In genomic region chr7:231030-231857, GRCh38 we compare ENCODE assay signal across 11 cellular contexts. TPM values are rescaled to one million over a fixed set of nuclear protein-coding genes. Genes with fewer than 3 reads are reported as not detected.
DNase-seq lines count a peak whose midpoint lies in the region; ATAC-seq and TF ChIP-seq lines count a peak whose summit lies in the region.
"Had no signal": no experiment of that assay in that cellular context is flagged by ENCODE, and none has a peak within 500 bp of the region (broad histone marks: within the 10 kb centered on the region; RNA-seq: fewer than 3 reads in every experiment).

No MANE protein-coding gene starts in this region.

- DNase-seq in HCT116 (ENCODE audit: low read depth, low spot score) (no peak), adipocyte (ENCODE audit: low read depth) (no peak), hepatocyte (ENCODE audit: low spot score) (no peak), SW 1271 (lab: John Stamatoyannopoulos, UW) (no peak)
- DNase-seq in activated T-cell treated with anti-CD3 and anti-CD28 coated beads, Interleukin-2, amount 50 U/mL, for 1 hour, result no peak
- DNase-seq: activated effector memory CD4-positive, alpha-beta T cell treated with Interleukin-2 at 50 U/mL for 16 hours; left cardiac atrium; NCI-H1417 treated with DMSO at 0.1 percent for 48 hours had no signal

- H3K79me2 ChIP-seq in HCT116 (ENCODE audit: insufficient read depth, low read length), result no peaks in the 10 kb centered on the region
- peaks cover 24% of the 10 kb centered on the region for H3K79me2 ChIP-seq in hepatocyte

- H2AFZ ChIP-seq in HCT116 (ENCODE audit: low read depth, low read length, poor library complexity, severe bottlenecking) (no peak overlapping the region), hepatocyte (no peak overlapping the region)

- H3K9me2 ChIP-seq in HCT116 (ENCODE audit: insufficient read depth) (no peaks in the 10 kb centered on the region), hepatocyte (replicated peaks; ENCODE audit: insufficient read depth) (no peaks in the 10 kb centered on the region)

- no peak for TF ChIP-seq POLR2A in HCT116 (IDR thresholded peaks at IDR 0.05; ENCODE audit: borderline replicate concordance, extremely low read depth, insufficient read depth, insufficient read length)

- no peak overlapping the region for H3K27ac ChIP-seq in HCT116 (ENCODE audit: low read depth, low read length)
- H3K27ac ChIP-seq in hepatocyte, result no peak overlapping the region
- H3K27ac ChIP-seq in skin epidermis, result peak overlapping the region in 13 of 21 experiments; percentile 1 to 92 (median 72)
- H3K27ac ChIP-seq: HL-60 had no signal

- CTCF ChIA-PET in HCT116 (lab: Charles Lee), result no interaction called here

- RAD21 ChIA-PET in HCT116 (lab: Charles Lee; ENCODE audit: low non-redundant PET in 1 of 2, low total read pairs in 2 of 2, uncharacterized antibody in 2 of 2, unreplicated experiment in 2 of 2), result no interaction called here

- POLR2A ChIA-PET in HCT116 (lab: Charles Lee), result no interaction called here

- peak; percentile 54 for ATAC-seq in HCT116
- ATAC-seq in HG03025 (IDR thresholded peaks at IDR 0.05; ENCODE audit: low FRiP score, unreplicated experiment), result no peak
- ATAC-seq: left cardiac atrium had no signal

- no TSS peak for BruUV-seq in HCT116 (replicated peaks; lab: Mats Ljungman, UMichigan)

- H3K4me3 ChIP-seq in HCT116 (replicated peaks in 1 of 2; ENCODE audit: low read depth in 1 of 2, low read length in 2 of 2), result no peak overlapping the region
- no peak overlapping the region for H3K4me3 ChIP-seq in adipocyte (ENCODE audit: low read length)
- H3K4me3 ChIP-seq in hepatocyte, result no peak overlapping the region
- H3K4me3 ChIP-seq in skin epidermis, result no peak overlapping the region

- H3K36me3 ChIP-seq in HCT116 (ENCODE audit: control insufficient read depth in 1 of 2, insufficient read depth in 2 of 2, low read length in 2 of 2) (no peaks in the 10 kb centered on the region), adipocyte (ENCODE audit: control insufficient read depth, insufficient read depth, low read length, severe bottlenecking) (no peaks in the 10 kb centered on the region), hepatocyte (replicated peaks; ENCODE audit: insufficient read depth, low read depth) (no peaks in the 10 kb centered on the region)

- TF ChIP-seq CTCF in HCT116 (IDR thresholded peaks at IDR 0.05 in 2 of 3, conservative IDR thresholded peaks at IDR 0.05 in 1 of 3; ENCODE audit: borderline replicate concordance in 1 of 3, insufficient read depth in 1 of 3, low read depth in 2 of 3, low read length in 2 of 3) (peak in 2 of 3 experiments; percentile 16 to 20; a peak in 2 of 6 replicates), hepatocyte (IDR thresholded peaks at IDR 0.05; ENCODE audit: poor library complexity) (peak; percentile 25)

- WGBS in hepatocyte (ENCODE audit: low lambda C conversion rate, missing lambda C conversion rate), result 92% methylated on average over 24 of the region's 38 CpGs

- H3K9ac ChIP-seq in HCT116 (ENCODE audit: low read length) (no peak overlapping the region), adipocyte (ENCODE audit: low read length) (peak overlapping the region; percentile 16)

- intact Hi-C loops in HCT116 (cut with micrococcal nuclease), result no loop called here

- no peak overlapping the region for H3K4me2 ChIP-seq in HCT116 (ENCODE audit: low read length)
- no peak overlapping the region for H3K4me2 ChIP-seq in hepatocyte

- H3K27me3 ChIP-seq in HCT116 (ENCODE audit: insufficient read depth, low read length) (no peaks in the 10 kb centered on the region), adipocyte (replicated peaks; ENCODE audit: control insufficient read depth, insufficient read depth, low read length) (no peaks in the 10 kb centered on the region), hepatocyte (no peaks in the 10 kb centered on the region)

- no peaks in the 10 kb centered on the region for H3K4me1 ChIP-seq in HCT116 (ENCODE audit: control insufficient read depth in 1 of 2, insufficient read depth in 2 of 2, low read length in 2 of 2)
- H3K4me1 ChIP-seq in adipocyte (ENCODE audit: control insufficient read depth, insufficient read depth, low read length), result peaks cover 85% of the 10 kb centered on the region
- H3K4me1 ChIP-seq in hepatocyte (ENCODE audit: insufficient read depth), result peaks cover 38% of the 10 kb centered on the region

- H3K9me3 ChIP-seq in HCT116 (ENCODE audit: control insufficient read depth in 1 of 2, insufficient read depth in 1 of 2, low read depth in 1 of 2, low read length in 2 of 2) (no peaks in the 10 kb centered on the region), adipocyte (ENCODE audit: control insufficient read depth, low read length) (no peaks in the 10 kb centered on the region), hepatocyte (ENCODE audit: low read depth) (no peaks in the 10 kb centered on the region)

- no peaks in the 10 kb centered on the region for H4K20me1 ChIP-seq in HCT116 (ENCODE audit: insufficient read depth)
- peaks cover 14% of the 10 kb centered on the region for H4K20me1 ChIP-seq in hepatocyte (ENCODE audit: insufficient read depth, poor library complexity, severe bottlenecking)

- no peak for TF ChIP-seq RAD21 in HCT116 (IDR thresholded peaks at IDR 0.05; ENCODE audit: low read depth)

TF ChIP-seq in HCT116, 20 proteins besides CTCF, POLR2A, EP300 and RAD21:
- TF ChIP-seq, protein P1, sequence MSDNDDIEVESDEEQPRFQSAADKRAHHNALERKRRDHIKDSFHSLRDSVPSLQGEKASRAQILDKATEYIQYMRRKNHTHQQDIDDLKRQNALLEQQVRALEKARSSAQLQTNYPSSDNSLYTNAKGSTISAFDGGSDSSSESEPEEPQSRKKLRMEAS (IDR thresholded peaks at IDR 0.05), result no peak
- TF ChIP-seq EGR1 (IDR thresholded peaks at IDR 0.05; ENCODE audit: low read depth), result no peak
- no peak for TF ChIP-seq SRF (IDR thresholded peaks at IDR 0.05; ENCODE audit: low read depth)
- no peak for TF ChIP-seq POLR2AphosphoS5 (IDR thresholded peaks at IDR 0.05; ENCODE audit: low read depth, low read length)
- no peak for TF ChIP-seq SIN3A (IDR thresholded peaks at IDR 0.05; ENCODE audit: low read depth)

RNA-seq across cellular contexts. Expression of gene FAM20C, which starts 38.9 kb away (rescaled TPM):
- 27.1 TPM for total RNA-seq in HCT116 (2021; ENCODE audit: unreplicated experiment)
- polyA plus RNA-seq in HCT116 (2012), result 13.9 and 14.2 TPM in 2 replicates
- total RNA-seq in hepatocyte, result 42.5 and 47.8 TPM in 2 replicates
- 24.4 and 26.2 TPM in 2 replicates for polyA plus RNA-seq in hepatocyte

RNA-seq across cellular contexts. Expression of gene FOXL3, which starts 58.7 kb away (rescaled TPM):
- total RNA-seq in HCT116 (2021; ENCODE audit: unreplicated experiment) (not detected), hepatocyte (not detected in 2 replicates)
- not detected in 2 replicates for polyA plus RNA-seq in HCT116 (2012)
- not detected in 2 replicates for polyA plus RNA-seq in hepatocyte
- total RNA-seq: left cardiac atrium had no signal

Comparison
In these comparisons a context has a peak if more than half of its experiments do, and no peak if none do; other contexts are left out.
1. H3K27ac ChIP-seq: peak in skin epidermis (13 of 21); none in HCT116 (single experiment) and hepatocyte (single experiment).